Comparison of ENCODE assay signal across 24 cellular contexts in the genomic region with DNA sequence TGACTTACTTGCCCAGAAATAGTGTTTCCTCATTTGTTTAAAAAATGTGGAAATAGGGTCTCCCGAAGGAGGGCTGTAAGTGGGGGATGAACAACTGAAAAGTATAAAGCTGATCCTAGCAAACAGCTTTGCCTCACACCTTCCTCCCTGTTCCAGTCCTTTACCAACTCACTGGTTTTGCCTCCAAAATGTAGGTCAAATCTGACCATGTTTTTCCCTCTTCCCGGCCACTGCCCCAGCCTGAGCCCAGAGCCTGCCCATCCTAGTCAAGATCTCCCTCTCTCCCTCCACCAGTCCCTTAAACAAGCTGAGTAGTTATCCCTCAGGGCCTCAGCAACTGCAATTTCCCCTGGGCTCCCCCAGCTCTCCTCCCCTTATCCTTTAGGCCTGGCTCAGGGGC.
DNase-seq lines count a peak whose midpoint lies in the region; ATAC-seq and TF ChIP-seq lines count a peak whose summit lies in the region.
"Had no signal": no experiment of that assay in that cellular context is flagged by ENCODE, and none has a peak within 500 bp of the region (broad histone marks: within the 10 kb centered on the region; RNA-seq: fewer than 3 reads in every experiment).

No MANE protein-coding gene starts in this region.

- no peaks in the 10 kb centered on the region for H3K9me3 ChIP-seq in H9 (ENCODE audit: control insufficient read depth, low read depth, low read length)
- H3K9me3 ChIP-seq: A549, Peyer's patch, spleen, suprapubic skin, vagina had no signal

- CTCF ChIA-PET in activated CD8-positive, alpha-beta memory T cell treated with anti-CD3 and anti-CD28 coated beads, Interleukin-2, amount 10 ng/mL, durations not matched to agents 7 days and 5 days (lab: Charles Lee), result interaction anchor here (0.8 to 1.3 kb wide), 2 partner anchors 17 to 179 kb away, joined by 3 read pairs; no protein-coding TSS in a partner anchor

- no peaks in the 10 kb centered on the region for H3K79me2 ChIP-seq in H9 (ENCODE audit: insufficient read depth, low read length)

- no peak overlapping the region for H3K27ac ChIP-seq in H9 (ENCODE audit: insufficient read length, low read depth, low read length)
- H3K27ac ChIP-seq: A549, neural progenitor cell, Peyer's patch, SK-N-MC, suprapubic skin, vagina had no signal

- no peak overlapping the region for H3T11ph ChIP-seq in H9 (ENCODE audit: low read length)

- no peaks in the 10 kb centered on the region for H3K27me3 ChIP-seq in H9 (ENCODE audit: insufficient read depth, low read length)
- H3K27me3 ChIP-seq: neural progenitor cell, Peyer's patch, spleen, suprapubic skin, vagina had no signal

- H4K5ac ChIP-seq in H9 (ENCODE audit: insufficient read length, low read depth, low read length), result no peak overlapping the region

- peaks cover 3% of the 10 kb centered on the region for H4K20me1 ChIP-seq in H9 (ENCODE audit: control insufficient read depth, insufficient read depth, insufficient read length)

- peak overlapping the region; percentile 68 for H3K27ac Mint-ChIP-seq in activated CD8-positive, alpha-beta memory T cell treated with anti-CD3 and anti-CD28 coated beads, Interleukin-2, amount 10 ng/mL, durations not matched to agents 7 days and 5 days
- H3K27ac Mint-ChIP-seq in H9 (peak overlapping the region in 1 of 3 experiments; percentile 35; a peak in 1 of 7 replicates), natural killer cell (peak overlapping the region; percentile 7 to 33)
- H3K27ac Mint-ChIP-seq in activated naive CD8-positive, alpha-beta T cell treated with anti-CD3 and anti-CD28 coated beads, Interleukin-2, amount 50 U/mL, for 24 hours, result peak overlapping the region; percentile 21
- H3K27ac Mint-ChIP-seq: neural progenitor cell had no signal

- no peak overlapping the region for H2BK120ac ChIP-seq in H9 (ENCODE audit: low read depth, low read length, poor library complexity, severe bottlenecking)

- H3K4ac ChIP-seq in H9 (ENCODE audit: low read depth, low read length), result no peak overlapping the region

- no peak overlapping the region for H3K9ac ChIP-seq in H9 (ENCODE audit: extremely low read depth, insufficient read length, low read length)
- H3K9ac ChIP-seq: neural progenitor cell had no signal

- H2BK5ac ChIP-seq in H9 (ENCODE audit: insufficient read length, low read length), result no peak overlapping the region

- peaks cover 3% of the 10 kb centered on the region for H3K23me2 ChIP-seq in H9 (ENCODE audit: insufficient read length, low read depth, low read length, poor library complexity, severe bottlenecking)

- no peaks in the 10 kb centered on the region for H3K4me1 ChIP-seq in H9 (ENCODE audit: insufficient read depth, low read length)
- H3K4me1 ChIP-seq: A549, neural progenitor cell, Peyer's patch, spleen, suprapubic skin, vagina had no signal

- no CpG with 5 or more reads among the region's 2 CpGs for WGBS in H9 (ENCODE audit: extremely low coverage, insufficient read length, low lambda C conversion rate)

- peaks cover 41% of the 10 kb centered on the region for H3K36me3 Mint-ChIP-seq in activated CD8-positive, alpha-beta memory T cell treated with anti-CD3 and anti-CD28 coated beads, Interleukin-2, amount 10 ng/mL, durations not matched to agents 7 days and 5 days
- H3K36me3 Mint-ChIP-seq in H9 (ENCODE audit: insufficient read depth in 1 of 3, low read depth in 3 of 3), result peaks cover 0 to 2% (median 0%) of the 10 kb centered on the region in 3 experiments; a peak in 2 of 7 replicates
- peaks cover 24% of the 10 kb centered on the region for H3K36me3 Mint-ChIP-seq in activated naive CD8-positive, alpha-beta T cell treated with anti-CD3 and anti-CD28 coated beads, Interleukin-2, amount 50 U/mL, for 24 hours (ENCODE audit: low read depth)
- no peaks in the 10 kb centered on the region for H3K36me3 Mint-ChIP-seq in natural killer cell
- H3K36me3 Mint-ChIP-seq: neural progenitor cell had no signal

- no peak for DNase-seq in activated CD8-positive, alpha-beta memory T cell treated with anti-CD3 and anti-CD28 coated beads, Interleukin-2, amount 10 ng/mL, durations not matched to agents 7 days and 5 days
- DNase-seq in activated CD8-positive, alpha-beta memory T cell treated with anti-CD3 and anti-CD28 coated beads, Interleukin-2, amount 50 U/mL, for 48 hours, result no peak
- DNase-seq in H9 (peak; percentile 8), natural killer cell (no peak), HCEC 1CT (no peak), NCI-H774 (lab: John Stamatoyannopoulos, UW) (no peak), NCI-H2227 (lab: John Stamatoyannopoulos, UW; ENCODE audit: unreplicated experiment) (no peak)
- no peak for DNase-seq in activated naive CD8-positive, alpha-beta T cell treated with anti-CD3 and anti-CD28 coated beads, Interleukin-2, amount 50 U/mL, for 24 hours
- DNase-seq: activated CD4-positive, alpha-beta T cell treated with anti-CD3 and anti-CD28 coated beads, Interleukin-2, amount 50 U/mL, for 1 hour; activated T-cell treated with anti-CD3 and anti-CD28 coated beads, Interleukin-2, amount 50 U/mL, for 4 hours; anterior cingulate cortex; central memory CD4-positive, alpha-beta T cell; effector memory CD4-positive, alpha-beta T cell; left colon; NCI-H1417; NCI-H2171 treated with DMSO at 0.1 percent for 48 hours; spleen; stimulated activated CD4-positive, alpha-beta T cell treated with anti-CD3 and anti-CD28 coated beads, Interleukin-4, amount 100 ng/mL, for 4 hours had no signal

- H2BK12ac ChIP-seq in H9 (ENCODE audit: insufficient read length, low read depth, low read length), result no peak overlapping the region

- H3K79me1 ChIP-seq in H9 (ENCODE audit: insufficient read depth, low read depth, low read length, poor library complexity, severe bottlenecking), result no peaks in the 10 kb centered on the region

- no peak overlapping the region for H3K23ac ChIP-seq in H9 (ENCODE audit: insufficient read length, low read depth, low read length)

- H3K56ac ChIP-seq in H9 (ENCODE audit: insufficient read length, low read depth, low read length), result no peak overlapping the region

- no peak overlapping the region for H2AFZ ChIP-seq in H9 (ENCODE audit: low read length)
- H2AFZ ChIP-seq: neural progenitor cell had no signal

- H3K27me3 Mint-ChIP-seq in activated CD8-positive, alpha-beta memory T cell treated with anti-CD3 and anti-CD28 coated beads, Interleukin-2, amount 10 ng/mL, durations not matched to agents 7 days and 5 days, result no peaks in the 10 kb centered on the region
- H3K27me3 Mint-ChIP-seq in H9 (ENCODE audit: low read depth) (no peaks in the 10 kb centered on the region), natural killer cell (ENCODE audit: low read depth in 2 of 2) (no peaks in the 10 kb centered on the region)
- H3K27me3 Mint-ChIP-seq in activated naive CD8-positive, alpha-beta T cell treated with anti-CD3 and anti-CD28 coated beads, Interleukin-2, amount 50 U/mL, for 24 hours, result no peaks in the 10 kb centered on the region

- no peaks in the 10 kb centered on the region for H3K4me1 Mint-ChIP-seq in activated CD8-positive, alpha-beta memory T cell treated with anti-CD3 and anti-CD28 coated beads, Interleukin-2, amount 10 ng/mL, durations not matched to agents 7 days and 5 days
- H3K4me1 Mint-ChIP-seq in H9, result peaks cover 0 to 8% of the 10 kb centered on the region in 2 experiments; a peak in 1 of 4 replicates
- peaks cover 7% of the 10 kb centered on the region for H3K4me1 Mint-ChIP-seq in activated naive CD8-positive, alpha-beta T cell treated with anti-CD3 and anti-CD28 coated beads, Interleukin-2, amount 50 U/mL, for 24 hours
- H3K4me1 Mint-ChIP-seq in natural killer cell, result peaks cover 8 to 28% of the 10 kb centered on the region in 2 donors

- no peak overlapping the region for H2BK15ac ChIP-seq in H9 (ENCODE audit: low read depth, low read length)

- no peak for ATAC-seq in activated CD8-positive, alpha-beta memory T cell treated with anti-CD3 and anti-CD28 coated beads, Interleukin-2, amount 10 ng/mL, durations not matched to agents 7 days and 5 days
- no peak for ATAC-seq in activated naive CD8-positive, alpha-beta T cell treated with anti-CD3 and anti-CD28 coated beads, Interleukin-2, amount 50 U/mL, for 24 hours
- no peak for ATAC-seq in natural killer cell
- ATAC-seq: A549; activated T-cell treated with anti-CD3 and anti-CD28 coated beads, Interleukin-2, amount 50 U/mL, for 4 hours; left colon had no signal

- no peak overlapping the region for H3K14ac ChIP-seq in H9 (ENCODE audit: insufficient read depth, low read length)

- H2AK5ac ChIP-seq in H9 (ENCODE audit: insufficient read length, low read length), result no peak overlapping the region

- no peak overlapping the region for H3K18ac ChIP-seq in H9 (ENCODE audit: insufficient read length, low read depth, low read length)

- H3K4me2 ChIP-seq in H9 (ENCODE audit: insufficient read depth, insufficient read length, low read length), result no peak overlapping the region
- H3K4me2 ChIP-seq: A549, neural progenitor cell had no signal

- no peaks in the 10 kb centered on the region for H3K9me3 Mint-ChIP-seq in activated CD8-positive, alpha-beta memory T cell treated with anti-CD3 and anti-CD28 coated beads, Interleukin-2, amount 10 ng/mL, durations not matched to agents 7 days and 5 days (ENCODE audit: low read depth)
- H3K9me3 Mint-ChIP-seq in H9, result no peaks in the 10 kb centered on the region
- no peaks in the 10 kb centered on the region for H3K9me3 Mint-ChIP-seq in activated naive CD8-positive, alpha-beta T cell treated with anti-CD3 and anti-CD28 coated beads, Interleukin-2, amount 50 U/mL, for 24 hours
- no peaks in the 10 kb centered on the region for H3K9me3 Mint-ChIP-seq in natural killer cell
- H3K9me3 Mint-ChIP-seq: activated T-cell treated with anti-CD3 and anti-CD28 coated beads, Interleukin-2, amount 50 U/mL, for 4 hours; neural progenitor cell had no signal

- H3K4me3 Mint-ChIP-seq in activated CD8-positive, alpha-beta memory T cell treated with anti-CD3 and anti-CD28 coated beads, Interleukin-2, amount 10 ng/mL, durations not matched to agents 7 days and 5 days, result no peak overlapping the region
- H3K4me3 Mint-ChIP-seq in H9 (no peak overlapping the region), natural killer cell (no peak overlapping the region)
- no peak overlapping the region for H3K4me3 Mint-ChIP-seq in activated naive CD8-positive, alpha-beta T cell treated with anti-CD3 and anti-CD28 coated beads, Interleukin-2, amount 50 U/mL, for 24 hours
- H3K4me3 Mint-ChIP-seq: activated T-cell treated with anti-CD3 and anti-CD28 coated beads, Interleukin-2, amount 50 U/mL, for 4 hours; neural progenitor cell had no signal

- H4K8ac ChIP-seq in H9 (replicated peaks; ENCODE audit: insufficient read length, low read depth, low read length), result no peak overlapping the region

- TF ChIP-seq CTCF in H9 (conservative IDR thresholded peaks at IDR 0.05) (no peak), natural killer cell (IDR thresholded peaks at IDR 0.05) (no peak)

- intact Hi-C loops in natural killer cell (cut with micrococcal nuclease), result no loop called here

- no peak overlapping the region for H4K91ac ChIP-seq in H9 (ENCODE audit: insufficient read length, low read depth, low read length)

- no peak overlapping the region for H2BK20ac ChIP-seq in H9 (ENCODE audit: low read depth, low read length, poor library complexity, severe bottlenecking)
